In genomic region chr1:221753828-221754188, GRCh38 we compare ENCODE assay signal across 12 cellular contexts. TPM values are rescaled to one million over a fixed set of nuclear protein-coding genes. Genes with fewer than 3 reads are reported as not detected.
A peak's percentile ranks its signal among the peaks of the same experiment; 100 is the strongest.
DNase-seq lines count a peak whose midpoint lies in the region; ATAC-seq and TF ChIP-seq lines count a peak whose summit lies in the region.
"Had no signal": no experiment of that assay in that cellular context is flagged by ENCODE, and none has a peak within 500 bp of the region (broad histone marks: within the 10 kb centered on the region; RNA-seq: fewer than 3 reads in every experiment).

No MANE protein-coding gene starts in this region.

- no peaks in the 10 kb centered on the region for H3K9me3 Mint-ChIP-seq in CD8-positive, alpha-beta memory T cell
- no peaks in the 10 kb centered on the region for H3K9me3 Mint-ChIP-seq in neural progenitor cell

- DNase-seq in CD8-positive, alpha-beta memory T cell: no peak
- no peak for DNase-seq in neural progenitor cell (ENCODE audit: low spot score)
- no peak for DNase-seq in COLO829 (ENCODE audit: low spot score)
- no peak for DNase-seq in superior temporal gyrus (ENCODE audit: extremely low spot score)
- DNase-seq in NCI-H2196 (lab: John Stamatoyannopoulos, UW; ENCODE audit: unreplicated experiment): no peak
- DNase-seq: NCI-H524 treated with DMSO at 0.1 percent for 48 hours; stimulated activated CD4-positive, alpha-beta T cell treated with anti-CD3 and anti-CD28 coated beads, Interleukin-4, amount 100 ng/mL, for 1 hour; upper lobe of left lung had no signal

- TF ChIP-seq CTCF in neural progenitor cell (IDR thresholded peaks at IDR 0.05): no peak

- CTCF ChIA-PET in CD8-positive, alpha-beta memory T cell (lab: Charles Lee): no interaction called here

- H3K4me1 ChIP-seq in CD8-positive, alpha-beta memory T cell (ENCODE audit: insufficient read depth, low read length): no peaks in the 10 kb centered on the region
- H3K4me1 ChIP-seq in neural progenitor cell: no peaks in the 10 kb centered on the region
- H3K4me1 ChIP-seq: upper lobe of left lung had no signal

- H3K4me1 Mint-ChIP-seq in CD8-positive, alpha-beta memory T cell: peaks cover 11 to 14% (median 14%) of the 10 kb centered on the region in 3 donors
- H3K4me1 Mint-ChIP-seq in neural progenitor cell: peaks cover 2% of the 10 kb centered on the region

- H3K9me3 ChIP-seq in CD8-positive, alpha-beta memory T cell (ENCODE audit: low read length): no peaks in the 10 kb centered on the region
- no peaks in the 10 kb centered on the region for H3K9me3 ChIP-seq in neural progenitor cell (ENCODE audit: low read depth)
- H3K9me3 ChIP-seq: BLaER1, upper lobe of left lung had no signal

- no peak overlapping the region for H3K4me3 ChIP-seq in CD8-positive, alpha-beta memory T cell (ENCODE audit: low read length)
- no peak overlapping the region for H3K4me3 ChIP-seq in neural progenitor cell
- H3K4me3 ChIP-seq: BLaER1, upper lobe of left lung had no signal

- H2AFZ ChIP-seq in neural progenitor cell (replicated peaks): no peak overlapping the region

- H3K27ac ChIP-seq in CD8-positive, alpha-beta memory T cell (ENCODE audit: low read depth, low read length): no peak overlapping the region
- no peak overlapping the region for H3K27ac ChIP-seq in neural progenitor cell
- H3K27ac ChIP-seq: BLaER1, upper lobe of left lung had no signal

- no peaks in the 10 kb centered on the region for H3K27me3 ChIP-seq in CD8-positive, alpha-beta memory T cell (ENCODE audit: insufficient read depth, low read length, poor library complexity, severe bottlenecking)
- no peaks in the 10 kb centered on the region for H3K27me3 ChIP-seq in neural progenitor cell
- H3K27me3 ChIP-seq: BLaER1, upper lobe of left lung had no signal

- ATAC-seq in GM19324 (IDR thresholded peaks at IDR 0.05; ENCODE audit: low FRiP score, unreplicated experiment): peak; percentile 5
- ATAC-seq in HG02840 (IDR thresholded peaks at IDR 0.05; ENCODE audit: low FRiP score, unreplicated experiment): peak; percentile 34
- peak; percentile 21 for ATAC-seq in HG03571 (IDR thresholded peaks at IDR 0.05; ENCODE audit: unreplicated experiment)

- no peaks in the 10 kb centered on the region for H3F3A ChIP-seq in neural progenitor cell (ENCODE audit: low read depth)

- no peaks in the 10 kb centered on the region for H4K20me1 ChIP-seq in neural progenitor cell (ENCODE audit: low read depth)
- H4K20me1 ChIP-seq: BLaER1 had no signal

- no peaks in the 10 kb centered on the region for H3K79me2 ChIP-seq in neural progenitor cell (ENCODE audit: low read depth)

- H3K4me3 Mint-ChIP-seq in CD8-positive, alpha-beta memory T cell: peak overlapping the region in 4 of 7 donors; percentile 70 to 84 (median 80)
- no peak overlapping the region for H3K4me3 Mint-ChIP-seq in neural progenitor cell

- no peak overlapping the region for H3K9ac ChIP-seq in neural progenitor cell
- H3K9ac ChIP-seq: BLaER1 had no signal

- POLR2A ChIA-PET in CD8-positive, alpha-beta memory T cell (lab: Charles Lee): no interaction called here

- peaks cover 0 to 11% (median 0%) of the 10 kb centered on the region in 3 donors for H3K36me3 Mint-ChIP-seq in CD8-positive, alpha-beta memory T cell
- H3K36me3 Mint-ChIP-seq in neural progenitor cell: no peaks in the 10 kb centered on the region

- no peak overlapping the region for H3K4me2 ChIP-seq in neural progenitor cell
- H3K4me2 ChIP-seq: BLaER1 had no signal

- H3K27me3 Mint-ChIP-seq in CD8-positive, alpha-beta memory T cell: peaks cover 3 to 4% of the 10 kb centered on the region in 2 donors
- no peaks in the 10 kb centered on the region for H3K27me3 Mint-ChIP-seq in neural progenitor cell (ENCODE audit: insufficient read depth, low read depth)

- peak overlapping the region in 1 of 8 donors; percentile 83 for H3K27ac Mint-ChIP-seq in CD8-positive, alpha-beta memory T cell
- H3K27ac Mint-ChIP-seq in neural progenitor cell: no peak overlapping the region

- no peaks in the 10 kb centered on the region for H3K36me3 ChIP-seq in CD8-positive, alpha-beta memory T cell (ENCODE audit: insufficient read depth, low read length)
- no peaks in the 10 kb centered on the region for H3K36me3 ChIP-seq in neural progenitor cell
- H3K36me3 ChIP-seq: BLaER1, upper lobe of left lung had no signal

RNA-seq across cellular contexts. Expression of gene DUSP10, which starts 11.9 kb away (rescaled TPM):
- total RNA-seq in CD8-positive, alpha-beta memory T cell: 10 to 100 TPM; 23.7 to 25.4 TPM
- polyA plus RNA-seq in CD8-positive, alpha-beta memory T cell: 8.0 TPM
- 2.4 and 2.6 TPM in 2 replicates for total RNA-seq in neural progenitor cell (ENCODE audit: low replicate concordance)
